Comparison of ENCODE assay signal across 20 cellular contexts in the genomic region with DNA sequence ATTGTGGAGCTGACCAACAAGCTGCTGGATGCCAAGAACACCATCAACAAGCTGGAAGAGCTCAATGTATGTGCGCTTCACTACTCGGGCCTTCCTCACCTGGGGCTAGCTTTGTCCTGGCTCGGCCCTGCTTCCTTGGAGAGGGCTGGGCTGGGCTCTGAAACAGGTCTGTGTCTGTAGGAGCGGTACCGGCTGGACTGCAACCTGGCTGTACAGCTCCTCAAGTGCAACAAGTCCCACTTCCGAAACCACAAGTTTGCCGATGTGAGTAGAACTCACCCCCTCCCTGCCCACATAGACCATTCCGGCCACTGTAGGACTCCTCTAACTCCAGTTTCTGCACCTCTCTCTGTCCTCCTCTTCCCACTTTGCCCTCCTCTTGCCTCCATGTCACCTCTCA. TPM values are rescaled to one million over a fixed set of nuclear protein-coding genes. Genes with fewer than 3 reads are reported as not detected.
"Had no signal": no experiment of that assay in that cellular context is flagged by ENCODE, and none has a peak within 500 bp of the region (broad histone marks: within the 10 kb centered on the region; RNA-seq: fewer than 3 reads in every experiment).

No MANE protein-coding gene starts in this region.

- H3K4me3 Mint-ChIP-seq: activated naive CD4-positive, alpha-beta T cell treated with anti-CD3 and anti-CD28 coated beads, Interleukin-2, amount 10 ng/mL, durations not matched to agents 7 days and 5 days had no signal

- ATAC-seq: activated CD4-positive, CD25-positive, alpha-beta regulatory T cell treated with anti-CD3 and anti-CD28 coated beads, Interleukin-2, amount 50 U/mL, for 24 hours; gastrocnemius medialis; right cardiac atrium had no signal

- FAIRE-seq: colon, endometrium, TTC549 had no signal

- H3K9me3 Mint-ChIP-seq: activated naive CD4-positive, alpha-beta T cell treated with anti-CD3 and anti-CD28 coated beads, Interleukin-2, amount 10 ng/mL, durations not matched to agents 7 days and 5 days had no signal

- DNase-seq: activated CD4-positive, alpha-beta T cell treated with anti-CD3 and anti-CD28 coated beads, Interleukin-2, amount 50 U/mL, for 1 hour; activated CD8-positive, alpha-beta memory T cell treated with anti-CD3 and anti-CD28 coated beads for 24 hours; activated gamma-delta T cell; activated naive CD4-positive, alpha-beta T cell treated with anti-CD3 and anti-CD28 coated beads, Interleukin-2, amount 10 ng/mL, durations not matched to agents 7 days and 5 days; dermis blood vessel endothelial cell; effector CD4-positive, alpha-beta T cell; gastrocnemius medialis; islet precursor cell; left ventricle myocardium inferior; nucleus accumbens; stimulated activated naive CD4-positive, alpha-beta T cell treated with Interleukin-2 at 50 U/mL for 16 hours; WERI-Rb-1 had no signal

- H3K27ac Mint-ChIP-seq: activated naive CD4-positive, alpha-beta T cell treated with anti-CD3 and anti-CD28 coated beads, Interleukin-2, amount 10 ng/mL, durations not matched to agents 7 days and 5 days had no signal

RNA-seq across cellular contexts. Expression of a gene that starts 6.7 kb away (rescaled TPM):
- total RNA-seq: epithelial cell of proximal tubule, gastrocnemius medialis, hepatocyte had no signal

RNA-seq across cellular contexts. Expression of a gene that starts 48.1 kb away (rescaled TPM):
- total RNA-seq: mesenteric fat pad had no signal
